Comparison of ENCODE assay signal across 2 cellular contexts in genomic region chr15:89946681-89947313, GRCh38.
A peak's percentile ranks its signal among the peaks of the same experiment; 100 is the strongest.
TF ChIP-seq lines count a peak whose summit lies in the region.

No MANE protein-coding gene starts in this region.

TF ChIP-seq in A549, 52 proteins besides CTCF, POLR2A, EP300 and RAD21:
- no peak for TF ChIP-seq HOXB5 (CRISPR knock-in tag; IDR thresholded peaks at IDR 0.05)
- no peak for TF ChIP-seq EHMT2 (IDR thresholded peaks at IDR 0.05; ENCODE audit: low read depth)
- TF ChIP-seq KDM1A (IDR thresholded peaks at IDR 0.05; ENCODE audit: low read depth) = no peak
- TF ChIP-seq RARB (CRISPR knock-in tag; IDR thresholded peaks at IDR 0.05) = no peak
- no peak for TF ChIP-seq ZC3H11A (IDR thresholded peaks at IDR 0.05)
- no peak for TF ChIP-seq RCOR1 (IDR thresholded peaks at IDR 0.05; ENCODE audit: low read depth, low read length)
- TF ChIP-seq POLR2AphosphoS2 (conservative IDR thresholded peaks at IDR 0.05; ENCODE audit: low read length) = no peak
- no peak for TF ChIP-seq MAFK (IDR thresholded peaks at IDR 0.05; ENCODE audit: partially characterized antibody)
- no peak for TF ChIP-seq HDAC2 (IDR thresholded peaks at IDR 0.05)
- TF ChIP-seq, protein P1, sequence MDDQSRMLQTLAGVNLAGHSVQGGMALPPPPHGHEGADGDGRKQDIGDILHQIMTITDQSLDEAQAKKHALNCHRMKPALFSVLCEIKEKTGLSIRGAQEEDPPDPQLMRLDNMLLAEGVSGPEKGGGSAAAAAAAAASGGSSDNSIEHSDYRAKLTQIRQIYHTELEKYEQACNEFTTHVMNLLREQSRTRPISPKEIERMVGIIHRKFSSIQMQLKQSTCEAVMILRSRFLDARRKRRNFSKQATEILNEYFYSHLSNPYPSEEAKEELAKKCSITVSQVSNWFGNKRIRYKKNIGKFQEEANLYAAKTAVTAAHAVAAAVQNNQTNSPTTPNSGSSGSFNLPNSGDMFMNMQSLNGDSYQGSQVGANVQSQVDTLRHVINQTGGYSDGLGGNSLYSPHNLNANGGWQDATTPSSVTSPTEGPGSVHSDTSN (IDR thresholded peaks at IDR 0.05) = no peak
- TF ChIP-seq TFCP2L1 (CRISPR knock-in tag; IDR thresholded peaks at IDR 0.05) = no peak

TF ChIP-seq in K562, 482 proteins besides CTCF, POLR2A, EP300 and RAD21 (continues in another document):
- TF ChIP-seq TFE3 (CRISPR knock-in tag; IDR thresholded peaks at IDR 0.05) (peak; percentile 90), HDAC1 (IDR thresholded peaks at IDR 0.05) (no peak), MEIS2 (IDR thresholded peaks at IDR 0.05; ENCODE audit: partially characterized antibody) (peak; percentile 42), ZNF398 (CRISPR knock-in tag; IDR thresholded peaks at IDR 0.05) (no peak), SPI1 (IDR thresholded peaks at IDR 0.05; ENCODE audit: borderline replicate concordance, low read depth, low read length) (no peak), BHLHE40 (IDR thresholded peaks at IDR 0.05; ENCODE audit: low read length) (no peak), SMARCE1 (IDR thresholded peaks at IDR 0.05) (no peak), ATF4 (CRISPR knock-in tag; IDR thresholded peaks at IDR 0.05) (no peak), SREBF1 (IDR thresholded peaks at IDR 0.05; ENCODE audit: borderline replicate concordance, low read depth, low read length) (no peak), TOE1 (IDR thresholded peaks at IDR 0.05; ENCODE audit: borderline replicate concordance) (peak; percentile 74; the same call in 1 of the 2 replicates), TOE1 (CRISPR knock-in tag; IDR thresholded peaks at IDR 0.05; ENCODE audit: borderline replicate concordance, low read depth) (no peak), ADNP (tag; IDR thresholded peaks at IDR 0.05) (no peak), TEAD2 (tag; IDR thresholded peaks at IDR 0.05) (no peak), PHTF2 (CRISPR knock-in tag; IDR thresholded peaks at IDR 0.05) (no peak), MIER1 (IDR thresholded peaks at IDR 0.05; ENCODE audit: low read depth) (no peak), SMARCC2 (IDR thresholded peaks at IDR 0.05; ENCODE audit: low read depth) (no peak), ZNF133 (CRISPR knock-in tag; IDR thresholded peaks at IDR 0.05) (no peak)
- TF ChIP-seq, protein P2, sequence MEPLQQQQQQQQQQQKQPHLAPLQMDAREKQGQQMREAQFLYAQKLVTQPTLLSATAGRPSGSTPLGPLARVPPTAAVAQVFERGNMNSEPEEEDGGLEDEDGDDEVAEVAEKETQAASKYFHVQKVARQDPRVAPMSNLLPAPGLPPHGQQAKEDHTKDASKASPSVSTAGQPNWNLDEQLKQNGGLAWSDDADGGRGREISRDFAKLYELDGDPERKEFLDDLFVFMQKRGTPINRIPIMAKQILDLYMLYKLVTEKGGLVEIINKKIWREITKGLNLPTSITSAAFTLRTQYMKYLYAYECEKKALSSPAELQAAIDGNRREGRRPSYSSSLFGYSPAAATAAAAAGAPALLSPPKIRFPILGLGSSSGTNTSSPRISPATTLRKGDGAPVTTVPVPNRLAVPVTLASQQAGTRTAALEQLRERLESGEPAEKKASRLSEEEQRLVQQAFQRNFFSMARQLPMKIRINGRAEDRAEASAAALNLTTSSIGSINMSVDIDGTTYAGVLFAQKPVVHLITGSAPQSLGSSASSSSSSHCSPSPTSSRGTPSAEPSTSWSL (CRISPR knock-in tag; IDR thresholded peaks at IDR 0.05; ENCODE audit: borderline replicate concordance) = no peak
- TF ChIP-seq, protein P3, sequence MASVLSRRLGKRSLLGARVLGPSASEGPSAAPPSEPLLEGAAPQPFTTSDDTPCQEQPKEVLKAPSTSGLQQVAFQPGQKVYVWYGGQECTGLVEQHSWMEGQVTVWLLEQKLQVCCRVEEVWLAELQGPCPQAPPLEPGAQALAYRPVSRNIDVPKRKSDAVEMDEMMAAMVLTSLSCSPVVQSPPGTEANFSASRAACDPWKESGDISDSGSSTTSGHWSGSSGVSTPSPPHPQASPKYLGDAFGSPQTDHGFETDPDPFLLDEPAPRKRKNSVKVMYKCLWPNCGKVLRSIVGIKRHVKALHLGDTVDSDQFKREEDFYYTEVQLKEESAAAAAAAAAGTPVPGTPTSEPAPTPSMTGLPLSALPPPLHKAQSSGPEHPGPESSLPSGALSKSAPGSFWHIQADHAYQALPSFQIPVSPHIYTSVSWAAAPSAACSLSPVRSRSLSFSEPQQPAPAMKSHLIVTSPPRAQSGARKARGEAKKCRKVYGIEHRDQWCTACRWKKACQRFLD (CRISPR knock-in tag; IDR thresholded peaks at IDR 0.05) = no peak
- TF ChIP-seq, protein P4, sequence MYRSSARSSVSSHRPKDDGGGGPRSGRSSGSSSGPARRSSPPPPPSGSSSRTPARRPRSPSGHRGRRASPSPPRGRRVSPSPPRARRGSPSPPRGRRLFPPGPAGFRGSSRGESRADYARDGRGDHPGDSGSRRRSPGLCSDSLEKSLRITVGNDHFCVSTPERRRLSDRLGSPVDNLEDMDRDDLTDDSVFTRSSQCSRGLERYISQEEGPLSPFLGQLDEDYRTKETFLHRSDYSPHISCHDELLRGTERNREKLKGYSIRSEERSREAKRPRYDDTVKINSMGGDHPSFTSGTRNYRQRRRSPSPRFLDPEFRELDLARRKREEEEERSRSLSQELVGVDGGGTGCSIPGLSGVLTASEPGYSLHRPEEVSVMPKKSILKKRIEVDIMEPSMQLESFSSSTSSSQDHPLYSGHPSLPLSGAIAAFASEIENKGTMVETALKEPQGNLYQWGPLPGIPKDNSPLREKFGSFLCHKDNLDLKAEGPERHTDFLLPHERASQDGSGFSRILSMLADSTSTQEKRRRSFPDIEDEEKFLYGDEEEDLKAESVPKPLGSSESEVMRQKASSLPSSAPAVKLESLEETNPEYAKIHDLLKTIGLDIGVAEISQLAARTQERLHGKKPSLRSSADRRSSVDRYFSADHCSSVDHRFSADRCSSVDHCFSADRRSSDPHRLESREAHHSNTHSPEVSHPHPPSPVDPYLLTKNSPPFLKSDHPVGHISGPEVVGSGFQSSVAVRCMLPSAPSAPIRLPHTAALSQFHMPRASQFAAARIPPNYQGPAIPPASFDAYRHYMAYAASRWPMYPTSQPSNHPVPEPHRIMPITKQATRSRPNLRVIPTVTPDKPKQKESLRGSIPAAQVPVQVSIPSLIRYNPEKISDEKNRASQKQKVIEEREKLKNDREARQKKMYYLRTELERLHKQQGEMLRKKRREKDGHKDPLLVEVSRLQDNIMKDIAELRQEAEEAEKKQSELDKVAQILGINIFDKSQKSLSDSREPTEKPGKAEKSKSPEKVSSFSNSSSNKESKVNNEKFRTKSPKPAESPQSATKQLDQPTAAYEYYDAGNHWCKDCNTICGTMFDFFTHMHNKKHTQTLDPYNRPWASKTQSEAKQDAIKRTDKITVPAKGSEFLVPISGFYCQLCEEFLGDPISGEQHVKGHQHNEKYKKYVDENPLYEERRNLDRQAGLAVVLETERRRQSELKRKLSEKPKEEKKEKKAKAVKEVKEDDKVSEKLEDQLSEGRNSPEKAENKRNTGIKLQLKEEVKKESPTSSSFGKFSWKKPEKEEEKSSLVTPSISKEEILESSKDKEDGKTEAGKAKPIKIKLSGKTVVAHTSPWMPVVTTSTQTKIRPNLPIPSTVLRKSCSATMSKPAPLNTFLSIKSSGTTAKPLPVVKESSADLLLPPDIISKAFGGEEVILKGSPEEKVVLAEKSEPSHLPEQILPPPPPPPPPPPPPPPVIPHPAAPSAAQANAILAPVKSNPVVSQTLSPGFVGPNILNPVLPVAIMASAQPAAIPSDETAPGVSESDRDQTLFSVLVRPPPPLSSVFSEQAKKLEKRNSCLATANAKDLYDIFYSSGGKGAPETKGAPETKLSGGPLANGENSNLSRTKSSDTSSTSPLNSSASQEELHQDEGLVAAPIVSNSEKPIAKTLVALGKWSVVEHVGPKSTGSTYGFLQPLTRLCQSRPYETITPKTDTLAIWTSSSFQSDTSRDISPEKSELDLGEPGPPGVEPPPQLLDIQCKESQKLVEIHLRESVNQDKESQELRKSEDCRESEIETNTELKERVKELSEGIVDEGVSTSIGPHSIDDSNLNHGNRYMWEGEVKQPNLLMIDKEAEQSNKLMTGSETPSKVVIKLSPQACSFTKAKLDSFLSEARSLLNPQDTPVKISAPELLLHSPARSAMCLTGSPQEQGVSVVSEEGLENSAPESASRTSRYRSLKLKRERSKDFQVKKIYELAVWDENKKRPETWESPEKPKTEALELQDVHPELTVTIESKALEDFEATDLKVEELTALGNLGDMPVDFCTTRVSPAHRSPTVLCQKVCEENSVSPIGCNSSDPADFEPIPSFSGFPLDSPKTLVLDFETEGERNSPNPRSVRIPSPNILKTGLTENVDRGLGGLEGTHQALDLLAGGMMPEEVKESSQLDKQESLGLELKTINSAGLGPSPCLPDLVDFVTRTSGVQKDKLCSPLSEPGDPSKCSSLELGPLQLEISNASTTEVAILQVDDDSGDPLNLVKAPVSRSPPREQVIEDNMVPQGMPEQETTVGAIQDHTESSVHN (IDR thresholded peaks at IDR 0.05; ENCODE audit: borderline replicate concordance in 1 of 2, low read depth in 1 of 2) = no peak
- TF ChIP-seq, protein P5, sequence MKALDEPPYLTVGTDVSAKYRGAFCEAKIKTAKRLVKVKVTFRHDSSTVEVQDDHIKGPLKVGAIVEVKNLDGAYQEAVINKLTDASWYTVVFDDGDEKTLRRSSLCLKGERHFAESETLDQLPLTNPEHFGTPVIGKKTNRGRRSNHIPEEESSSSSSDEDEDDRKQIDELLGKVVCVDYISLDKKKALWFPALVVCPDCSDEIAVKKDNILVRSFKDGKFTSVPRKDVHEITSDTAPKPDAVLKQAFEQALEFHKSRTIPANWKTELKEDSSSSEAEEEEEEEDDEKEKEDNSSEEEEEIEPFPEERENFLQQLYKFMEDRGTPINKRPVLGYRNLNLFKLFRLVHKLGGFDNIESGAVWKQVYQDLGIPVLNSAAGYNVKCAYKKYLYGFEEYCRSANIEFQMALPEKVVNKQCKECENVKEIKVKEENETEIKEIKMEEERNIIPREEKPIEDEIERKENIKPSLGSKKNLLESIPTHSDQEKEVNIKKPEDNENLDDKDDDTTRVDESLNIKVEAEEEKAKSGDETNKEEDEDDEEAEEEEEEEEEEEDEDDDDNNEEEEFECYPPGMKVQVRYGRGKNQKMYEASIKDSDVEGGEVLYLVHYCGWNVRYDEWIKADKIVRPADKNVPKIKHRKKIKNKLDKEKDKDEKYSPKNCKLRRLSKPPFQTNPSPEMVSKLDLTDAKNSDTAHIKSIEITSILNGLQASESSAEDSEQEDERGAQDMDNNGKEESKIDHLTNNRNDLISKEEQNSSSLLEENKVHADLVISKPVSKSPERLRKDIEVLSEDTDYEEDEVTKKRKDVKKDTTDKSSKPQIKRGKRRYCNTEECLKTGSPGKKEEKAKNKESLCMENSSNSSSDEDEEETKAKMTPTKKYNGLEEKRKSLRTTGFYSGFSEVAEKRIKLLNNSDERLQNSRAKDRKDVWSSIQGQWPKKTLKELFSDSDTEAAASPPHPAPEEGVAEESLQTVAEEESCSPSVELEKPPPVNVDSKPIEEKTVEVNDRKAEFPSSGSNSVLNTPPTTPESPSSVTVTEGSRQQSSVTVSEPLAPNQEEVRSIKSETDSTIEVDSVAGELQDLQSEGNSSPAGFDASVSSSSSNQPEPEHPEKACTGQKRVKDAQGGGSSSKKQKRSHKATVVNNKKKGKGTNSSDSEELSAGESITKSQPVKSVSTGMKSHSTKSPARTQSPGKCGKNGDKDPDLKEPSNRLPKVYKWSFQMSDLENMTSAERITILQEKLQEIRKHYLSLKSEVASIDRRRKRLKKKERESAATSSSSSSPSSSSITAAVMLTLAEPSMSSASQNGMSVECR (CRISPR knock-in tag; IDR thresholded peaks at IDR 0.05) = no peak
- TF ChIP-seq, protein P6, sequence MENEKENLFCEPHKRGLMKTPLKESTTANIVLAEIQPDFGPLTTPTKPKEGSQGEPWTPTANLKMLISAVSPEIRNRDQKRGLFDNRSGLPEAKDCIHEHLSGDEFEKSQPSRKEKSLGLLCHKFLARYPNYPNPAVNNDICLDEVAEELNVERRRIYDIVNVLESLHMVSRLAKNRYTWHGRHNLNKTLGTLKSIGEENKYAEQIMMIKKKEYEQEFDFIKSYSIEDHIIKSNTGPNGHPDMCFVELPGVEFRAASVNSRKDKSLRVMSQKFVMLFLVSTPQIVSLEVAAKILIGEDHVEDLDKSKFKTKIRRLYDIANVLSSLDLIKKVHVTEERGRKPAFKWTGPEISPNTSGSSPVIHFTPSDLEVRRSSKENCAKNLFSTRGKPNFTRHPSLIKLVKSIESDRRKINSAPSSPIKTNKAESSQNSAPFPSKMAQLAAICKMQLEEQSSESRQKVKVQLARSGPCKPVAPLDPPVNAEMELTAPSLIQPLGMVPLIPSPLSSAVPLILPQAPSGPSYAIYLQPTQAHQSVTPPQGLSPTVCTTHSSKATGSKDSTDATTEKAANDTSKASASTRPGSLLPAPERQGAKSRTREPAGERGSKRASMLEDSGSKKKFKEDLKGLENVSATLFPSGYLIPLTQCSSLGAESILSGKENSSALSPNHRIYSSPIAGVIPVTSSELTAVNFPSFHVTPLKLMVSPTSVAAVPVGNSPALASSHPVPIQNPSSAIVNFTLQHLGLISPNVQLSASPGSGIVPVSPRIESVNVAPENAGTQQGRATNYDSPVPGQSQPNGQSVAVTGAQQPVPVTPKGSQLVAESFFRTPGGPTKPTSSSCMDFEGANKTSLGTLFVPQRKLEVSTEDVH (IDR thresholded peaks at IDR 0.05; ENCODE audit: low read depth, partially characterized antibody) = no peak
